In genomic region chr1:230552880-230553279, GRCh38 we compare ENCODE assay signal across 26 cellular contexts.
"Had no signal": no experiment of that assay in that cellular context is flagged by ENCODE, and none has a peak within 500 bp of the region (broad histone marks: within the 10 kb centered on the region; RNA-seq: fewer than 3 reads in every experiment).

No MANE protein-coding gene starts in this region.

- H3K27me3 ChIP-seq: colonic mucosa, dorsolateral prefrontal cortex, esophagus squamous epithelium, gastrocnemius medialis, heart left ventricle, hepatocyte had no signal

- H3K36me3 ChIP-seq: colonic mucosa, esophagus muscularis mucosa, esophagus squamous epithelium, gastrocnemius medialis, gastroesophageal sphincter, heart left ventricle, heart right ventricle had no signal

- H3K4me1 Mint-ChIP-seq: endodermal cell had no signal

- DNase-seq: colonic mucosa; cortex of kidney; dermis blood vessel endothelial cell; dorsolateral prefrontal cortex; effector CD4-positive, alpha-beta T cell; effector CD8-positive, alpha-beta T cell; effector memory CD4-positive, alpha-beta T cell; effector memory CD8-positive, alpha-beta T cell; endodermal cell; erythroblast; esophagus squamous epithelium; foreskin fibroblast; foreskin keratinocyte; foreskin melanocyte; gastrocnemius medialis; glutamatergic neuron; head of caudate nucleus; heart left ventricle; heart right ventricle had no signal

- ATAC-seq: effector memory CD8-positive, alpha-beta T cell; esophagus mucosa; foreskin keratinocyte; gastrocnemius medialis; gastroesophageal sphincter; heart left ventricle; heart right ventricle had no signal

- H3K9me3 Mint-ChIP-seq: dendritic cell treated with granulocyte-macrophage colony-stimulating factor and Interleukin-4, amounts not matched to agents 40 ng/mL and 50 ng/mL, for 4 days; effector memory CD8-positive, alpha-beta T cell; endodermal cell had no signal

- H3K9me3 ChIP-seq: colonic mucosa, esophagus muscularis mucosa, esophagus squamous epithelium, gastrocnemius medialis, gastroesophageal sphincter, heart left ventricle, heart right ventricle had no signal

- H3K4me3 ChIP-seq: colonic mucosa, coronary artery, dorsolateral prefrontal cortex, esophagus muscularis mucosa, esophagus squamous epithelium, gastrocnemius medialis, gastroesophageal sphincter, heart left ventricle, heart right ventricle, hepatocyte had no signal

- H3K4me3 Mint-ChIP-seq: dendritic cell treated with granulocyte-macrophage colony-stimulating factor and Interleukin-4, amounts not matched to agents 40 ng/mL and 50 ng/mL, for 4 days; effector memory CD8-positive, alpha-beta T cell; endodermal cell had no signal

- H3K4me1 ChIP-seq: colonic mucosa, esophagus muscularis mucosa, esophagus squamous epithelium, gastrocnemius medialis, gastroesophageal sphincter had no signal

- H3K27ac ChIP-seq: colonic mucosa, coronary artery, dorsolateral prefrontal cortex, epithelial cell of prostate, esophagus muscularis mucosa, esophagus squamous epithelium, foreskin keratinocyte, gastrocnemius medialis, gastroesophageal sphincter, heart left ventricle, heart right ventricle, hepatocyte had no signal

- H3K27ac Mint-ChIP-seq: dendritic cell treated with granulocyte-macrophage colony-stimulating factor and Interleukin-4, amounts not matched to agents 40 ng/mL and 50 ng/mL, for 4 days; effector memory CD8-positive, alpha-beta T cell; endodermal cell had no signal
